Comparison of ENCODE assay signal across 8 cellular contexts in the genomic region with DNA sequence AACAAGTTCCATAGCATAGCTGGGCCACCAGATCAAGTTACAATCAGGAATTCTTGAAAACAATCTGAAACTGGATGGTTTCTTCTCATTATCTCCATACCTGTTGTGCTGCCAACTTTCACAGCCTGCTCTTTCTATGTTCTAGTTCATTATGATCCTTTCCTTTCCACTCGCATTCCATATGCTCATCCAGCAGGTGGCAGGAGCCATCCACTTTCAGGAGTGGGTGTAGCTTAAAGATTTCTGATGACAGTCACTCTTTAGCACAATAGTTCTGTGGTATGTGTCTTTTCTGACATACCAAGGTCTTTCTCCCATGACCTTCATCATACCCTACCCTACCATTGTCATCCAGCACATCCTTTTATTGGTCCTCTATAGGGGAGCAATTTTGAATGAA. TPM values are rescaled to one million over a fixed set of nuclear protein-coding genes. Genes with fewer than 3 reads are reported as not detected.
A peak's percentile ranks its signal among the peaks of the same experiment; 100 is the strongest.
DNase-seq lines count a peak whose midpoint lies in the region; ATAC-seq and TF ChIP-seq lines count a peak whose summit lies in the region.

No MANE protein-coding gene starts in this region.

- H3K4me1 Mint-ChIP-seq in stimulated activated naive B cell treated with anti-CD40 and anti-IgM and Interleukin-4, amounts not matched to agents 10 μg/mL and 1 μg/mL and 100 μg/mL, for 72 hours, result no peaks in the 10 kb centered on the region

- CTCF ChIA-PET in A673 (lab: Charles Lee), result no interaction called here

- peak; percentile 43 for DNase-seq in A673 (ENCODE audit: low spot score)
- peak; percentile 12 for DNase-seq in GM04504 (ENCODE audit: low read depth)
- DNase-seq in Peyer's patch, result peak; percentile 17 to 73 (median 54)
- peak; percentile 46 for DNase-seq in astrocyte of the hippocampus (ENCODE audit: low read depth, low spot score)
- peak; percentile 59 for DNase-seq in kidney tubule cell (ENCODE audit: low spot score)
- DNase-seq in stimulated activated naive B cell treated with anti-CD40 and anti-IgM and Interleukin-4, amounts not matched to agents 10 μg/mL and 1 μg/mL and 100 μg/mL, for 72 hours, result peak; percentile 3
- DNase-seq in hippocampal formation (lab: John Stamatoyannopoulos, UW), result no peak

- no peaks in the 10 kb centered on the region for H3K27me3 ChIP-seq in A673 (replicated peaks; ENCODE audit: insufficient read depth, low read depth, low read length, poor library complexity)
- no peaks in the 10 kb centered on the region for H3K27me3 ChIP-seq in Peyer's patch

- H3K9me3 Mint-ChIP-seq in stimulated activated naive B cell treated with anti-CD40 and anti-IgM and Interleukin-4, amounts not matched to agents 10 μg/mL and 1 μg/mL and 100 μg/mL, for 72 hours, result peaks cover 1 to 10% of the 10 kb centered on the region in 2 donors

- H3K36me3 Mint-ChIP-seq in stimulated activated naive B cell treated with anti-CD40 and anti-IgM and Interleukin-4, amounts not matched to agents 10 μg/mL and 1 μg/mL and 100 μg/mL, for 72 hours, result peaks cover 6 to 13% of the 10 kb centered on the region in 2 donors

- H3K27ac Mint-ChIP-seq in stimulated activated naive B cell treated with anti-CD40 and anti-IgM and Interleukin-4, amounts not matched to agents 10 μg/mL and 1 μg/mL and 100 μg/mL, for 72 hours, result no peak overlapping the region

- H3K4me3 Mint-ChIP-seq in stimulated activated naive B cell treated with anti-CD40 and anti-IgM and Interleukin-4, amounts not matched to agents 10 μg/mL and 1 μg/mL and 100 μg/mL, for 72 hours, result no peak overlapping the region

- H3K4me1 ChIP-seq in A673 (ENCODE audit: insufficient read depth, low read length, poor library complexity, severe bottlenecking) (no peaks in the 10 kb centered on the region), Peyer's patch (no peaks in the 10 kb centered on the region)

- no peaks in the 10 kb centered on the region for H3K36me3 ChIP-seq in A673 (ENCODE audit: insufficient read depth, low read length, poor library complexity, severe bottlenecking)
- H3K36me3 ChIP-seq in Peyer's patch, result no peaks in the 10 kb centered on the region

- H3K27ac ChIP-seq in A673 (ENCODE audit: low read depth, low read length, poor library complexity, severe bottlenecking) (no peak overlapping the region), Peyer's patch (no peak overlapping the region)

- peaks cover 0 to under 1% of the 10 kb centered on the region in 2 donors for H3K27me3 Mint-ChIP-seq in stimulated activated naive B cell treated with anti-CD40 and anti-IgM and Interleukin-4, amounts not matched to agents 10 μg/mL and 1 μg/mL and 100 μg/mL, for 72 hours

- intact Hi-C loops in A673 (cut with micrococcal nuclease; ENCODE audit: unreplicated experiment), result loop anchor here (5.0 to 10.0 kb wide), 3 partner anchors 207 to 1592 kb away; partner anchors contain the start of gene NBDY

- H3K9me3 ChIP-seq in A673 (ENCODE audit: low read depth, low read length, poor library complexity, severe bottlenecking) (no peaks in the 10 kb centered on the region), Peyer's patch (peaks cover 0 to 8% (median 0%) of the 10 kb centered on the region in 4 donors)

- H3K4me3 ChIP-seq in A673 (ENCODE audit: low read depth, low read length, poor library complexity, severe bottlenecking), result no peak overlapping the region
- H3K4me3 ChIP-seq in Peyer's patch, result no peak overlapping the region

- BruUV-seq in A673 (replicated peaks; lab: Mats Ljungman, UMichigan), result no TSS peak

- ATAC-seq in stimulated activated naive B cell treated with anti-CD40 and anti-IgM and Interleukin-4, amounts not matched to agents 10 μg/mL and 1 μg/mL and 100 μg/mL, for 72 hours (replicated peaks), result no peak
- no peak for ATAC-seq in HG02973 (IDR thresholded peaks at IDR 0.05; ENCODE audit: unreplicated experiment)

- TF ChIP-seq POLR2A in Peyer's patch (IDR thresholded peaks at IDR 0.05), result no peak

- POLR2A ChIA-PET in A673 (lab: Charles Lee; ENCODE audit: low non-redundant PET), result no interaction called here

- TF ChIP-seq CTCF in A673 (conservative IDR thresholded peaks at IDR 0.05; ENCODE audit: low read depth, low read length) (peak; percentile 61), Peyer's patch (IDR thresholded peaks at IDR 0.05) (peak in 4 of 6 experiments; percentile 24 to 71 (median 66))

RNA-seq across cellular contexts. Expression of gene PAGE2, which starts 46.4 kb away (rescaled TPM):
- total RNA-seq in A673 (2021), result not detected in 2 replicates
- not detected for total RNA-seq in Peyer's patch

Comparison
In these comparisons a context has a peak if more than half of its experiments do, and no peak if none do; other contexts are left out.
1. DNase-seq: peak in A673 (single experiment), GM04504 (single experiment), Peyer's patch (3 of 3), astrocyte of the hippocampus (single experiment), kidney tubule cell (single experiment) and stimulated activated naive B cell treated with anti-CD40 and anti-IgM and Interleukin-4, amounts not matched to agents 10 μg/mL and 1 μg/mL and 100 μg/mL, for 72 hours (single experiment); none in hippocampal formation (0 of 2).